Comparison of ENCODE assay signal across 10 cellular contexts in the genomic region with DNA sequence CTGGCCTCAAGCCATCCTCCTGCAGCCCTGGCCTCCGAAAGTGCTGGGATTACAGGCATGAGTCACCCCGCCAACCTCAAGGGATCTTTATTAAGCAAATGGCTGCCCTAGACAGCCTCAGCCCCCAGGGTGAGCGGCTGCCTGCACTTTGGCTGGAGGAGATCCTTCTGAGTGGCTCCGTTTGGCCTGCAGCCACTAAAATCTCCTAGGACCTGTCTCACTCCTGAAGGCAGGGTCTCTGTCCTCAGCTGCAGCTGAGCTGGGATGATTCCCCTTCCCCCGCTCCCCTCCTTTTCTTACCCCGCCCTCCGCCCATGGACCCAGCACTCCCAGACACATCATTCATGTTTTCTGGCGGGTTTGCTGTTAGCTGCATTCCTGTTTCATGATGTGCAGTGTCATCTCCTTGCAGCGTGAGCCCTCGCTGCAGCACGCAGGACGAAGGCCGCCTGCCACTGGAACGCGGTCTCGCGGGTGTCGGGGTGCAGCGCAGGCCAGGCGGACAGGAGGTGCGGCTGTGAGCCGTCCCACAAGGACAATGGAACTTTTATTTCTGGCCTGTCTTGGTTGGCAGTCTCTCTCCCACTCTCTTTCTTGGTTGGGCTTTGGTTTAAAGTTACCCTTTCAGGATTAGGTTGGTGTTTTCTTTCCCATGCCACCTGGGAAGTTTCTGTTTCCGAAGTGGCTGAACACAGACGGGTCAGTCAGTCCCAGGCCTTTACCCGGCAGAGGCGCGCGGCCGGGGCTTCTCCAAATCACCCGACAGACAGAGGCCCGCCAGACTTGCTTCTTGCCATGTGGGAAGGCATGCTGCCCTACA.
A peak's percentile ranks its signal among the peaks of the same experiment; 100 is the strongest.
DNase-seq lines count a peak whose midpoint lies in the region; ATAC-seq and TF ChIP-seq lines count a peak whose summit lies in the region.
"Had no signal": no experiment of that assay in that cellular context is flagged by ENCODE, and none has a peak within 500 bp of the region (broad histone marks: within the 10 kb centered on the region; RNA-seq: fewer than 3 reads in every experiment).

No MANE protein-coding gene starts in this region.

- H4K20me1 ChIP-seq in neural cell (ENCODE audit: insufficient read depth) = no peaks in the 10 kb centered on the region

- intact Hi-C loops in CD4-positive, alpha-beta T cell (cut with DNase I, micrococcal nuclease) = no loop called here

- H3K27me3 ChIP-seq in neural cell (ENCODE audit: insufficient read depth, low read depth, low read length) = peaks cover 85% of the 10 kb centered on the region
- H3K27me3 ChIP-seq in CD4-positive, alpha-beta T cell (ENCODE audit: control insufficient read depth, insufficient read depth, low read length) = peaks cover 76% of the 10 kb centered on the region
- H3K27me3 ChIP-seq: vagina had no signal

- no peaks in the 10 kb centered on the region for H3F3A ChIP-seq in neural cell (ENCODE audit: insufficient read depth, low read length, poor library complexity, severe bottlenecking)

- no peaks in the 10 kb centered on the region for H3K9me3 ChIP-seq in neural cell (ENCODE audit: low read length)
- no peaks in the 10 kb centered on the region for H3K9me3 ChIP-seq in CD4-positive, alpha-beta T cell (ENCODE audit: control insufficient read depth, low read length)
- H3K9me3 ChIP-seq: vagina had no signal

- H3K9me2 ChIP-seq in neural cell (ENCODE audit: insufficient read depth, low read length) = no peaks in the 10 kb centered on the region

- H2AFZ ChIP-seq in neural cell (ENCODE audit: low read depth, low read length) = no peak overlapping the region

- H3K79me2 ChIP-seq in neural cell (replicated peaks; ENCODE audit: insufficient read depth, low read length) = no peaks in the 10 kb centered on the region

- H3K4me3 Mint-ChIP-seq in CD4-positive, alpha-beta T cell = no peak overlapping the region

- TF ChIP-seq RAD21 in neural cell (conservative IDR thresholded peaks at IDR 0.05) = no peak

- TF ChIP-seq CTCF in neural cell (IDR thresholded peaks at IDR 0.05; ENCODE audit: poor library complexity, severe bottlenecking) = no peak
- no peak for TF ChIP-seq CTCF in CD4-positive, alpha-beta T cell (IDR thresholded peaks at IDR 0.05)

- peak; percentile 72 for ATAC-seq in esophagus mucosa
- no peak for ATAC-seq in CD4-positive, alpha-beta T cell (ENCODE audit: poor library complexity)
- no peak for ATAC-seq in GM19467 (IDR thresholded peaks at IDR 0.05; ENCODE audit: unreplicated experiment)

- no peaks in the 10 kb centered on the region for H3K4me1 Mint-ChIP-seq in CD4-positive, alpha-beta T cell (ENCODE audit: low read depth)

- no peak overlapping the region for H3K27ac ChIP-seq in neural cell (ENCODE audit: low read length)
- no peak overlapping the region for H3K27ac ChIP-seq in CD4-positive, alpha-beta T cell (ENCODE audit: low read depth, low read length)
- H3K27ac ChIP-seq: vagina had no signal

- peaks cover 90% of the 10 kb centered on the region for H3K27me3 Mint-ChIP-seq in CD4-positive, alpha-beta T cell

- H3K9me3 Mint-ChIP-seq in CD4-positive, alpha-beta T cell = no peaks in the 10 kb centered on the region

- H3K4me2 ChIP-seq in neural cell (ENCODE audit: low read length) = no peak overlapping the region

- H3K4me3 ChIP-seq in neural cell (ENCODE audit: low read length) = peak overlapping the region; percentile 45

- H3K36me3 Mint-ChIP-seq in CD4-positive, alpha-beta T cell (ENCODE audit: low read depth) = no peaks in the 10 kb centered on the region

- no peak overlapping the region for H3K27ac Mint-ChIP-seq in CD4-positive, alpha-beta T cell

- POLR2A ChIA-PET in CD4-positive, alpha-beta T cell (lab: Charles Lee) = no interaction called here

- no peak overlapping the region for H3K9ac ChIP-seq in neural cell (ENCODE audit: low read length)

- H3K36me3 ChIP-seq in neural cell (ENCODE audit: insufficient read depth, low read length) = no peaks in the 10 kb centered on the region
- H3K36me3 ChIP-seq: vagina had no signal

- CTCF ChIA-PET in CD4-positive, alpha-beta T cell (lab: Charles Lee) = no interaction called here

- TF ChIP-seq EP300 in neural cell (conservative IDR thresholded peaks at IDR 0.05; ENCODE audit: poor library complexity, severe bottlenecking) = no peak

- DNase-seq in COLO829 (ENCODE audit: low spot score) (peak; percentile 39), NCI-H446 treated with DMSO at 0.1 percent for 48 hours (lab: John Stamatoyannopoulos, UW) (peak; percentile 68), medulla oblongata (ENCODE audit: extremely low spot score) (no peak)
- DNase-seq in activated CD8-positive, alpha-beta memory T cell treated with anti-CD3 and anti-CD28 coated beads, Interleukin-2, amount 50 U/mL, for 4 hours = no peak
- no peak for DNase-seq in CD4-positive, alpha-beta T cell
- DNase-seq: occipital lobe had no signal

TF ChIP-seq in neural cell, 6 proteins besides CTCF, POLR2A, EP300 and RAD21:
- no peak for TF ChIP-seq MXI1 (conservative IDR thresholded peaks at IDR 0.05; ENCODE audit: poor library complexity, severe bottlenecking)
- no peak for TF ChIP-seq SMC3 (conservative IDR thresholded peaks at IDR 0.05; ENCODE audit: poor library complexity)
- TF ChIP-seq, protein P1, sequence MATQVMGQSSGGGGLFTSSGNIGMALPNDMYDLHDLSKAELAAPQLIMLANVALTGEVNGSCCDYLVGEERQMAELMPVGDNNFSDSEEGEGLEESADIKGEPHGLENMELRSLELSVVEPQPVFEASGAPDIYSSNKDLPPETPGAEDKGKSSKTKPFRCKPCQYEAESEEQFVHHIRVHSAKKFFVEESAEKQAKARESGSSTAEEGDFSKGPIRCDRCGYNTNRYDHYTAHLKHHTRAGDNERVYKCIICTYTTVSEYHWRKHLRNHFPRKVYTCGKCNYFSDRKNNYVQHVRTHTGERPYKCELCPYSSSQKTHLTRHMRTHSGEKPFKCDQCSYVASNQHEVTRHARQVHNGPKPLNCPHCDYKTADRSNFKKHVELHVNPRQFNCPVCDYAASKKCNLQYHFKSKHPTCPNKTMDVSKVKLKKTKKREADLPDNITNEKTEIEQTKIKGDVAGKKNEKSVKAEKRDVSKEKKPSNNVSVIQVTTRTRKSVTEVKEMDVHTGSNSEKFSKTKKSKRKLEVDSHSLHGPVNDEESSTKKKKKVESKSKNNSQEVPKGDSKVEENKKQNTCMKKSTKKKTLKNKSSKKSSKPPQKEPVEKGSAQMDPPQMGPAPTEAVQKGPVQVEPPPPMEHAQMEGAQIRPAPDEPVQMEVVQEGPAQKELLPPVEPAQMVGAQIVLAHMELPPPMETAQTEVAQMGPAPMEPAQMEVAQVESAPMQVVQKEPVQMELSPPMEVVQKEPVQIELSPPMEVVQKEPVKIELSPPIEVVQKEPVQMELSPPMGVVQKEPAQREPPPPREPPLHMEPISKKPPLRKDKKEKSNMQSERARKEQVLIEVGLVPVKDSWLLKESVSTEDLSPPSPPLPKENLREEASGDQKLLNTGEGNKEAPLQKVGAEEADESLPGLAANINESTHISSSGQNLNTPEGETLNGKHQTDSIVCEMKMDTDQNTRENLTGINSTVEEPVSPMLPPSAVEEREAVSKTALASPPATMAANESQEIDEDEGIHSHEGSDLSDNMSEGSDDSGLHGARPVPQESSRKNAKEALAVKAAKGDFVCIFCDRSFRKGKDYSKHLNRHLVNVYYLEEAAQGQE (IDR thresholded peaks at IDR 0.05; ENCODE audit: borderline replicate concordance) = no peak
- TF ChIP-seq EZH2 (IDR thresholded peaks at IDR 0.05; ENCODE audit: borderline replicate concordance, insufficient read depth, low read length, poor library complexity, severe bottlenecking) = no peak
- TF ChIP-seq TAF1 (IDR thresholded peaks at IDR 0.05; ENCODE audit: low read depth) = no peak
- TF ChIP-seq POLR2AphosphoS5 (IDR thresholded peaks at IDR 0.05) = no peak
TF ChIP-seq in neural cell: peak in this region for 0.

Comparison
In these comparisons a context has a peak if more than half of its experiments do, and no peak if none do; other contexts are left out.
1. DNase-seq: peak in COLO829 (single experiment) and NCI-H446 treated with DMSO at 0.1 percent for 48 hours (single experiment); none in activated CD8-positive, alpha-beta memory T cell treated with anti-CD3 and anti-CD28 coated beads, Interleukin-2, amount 50 U/mL, for 4 hours (single experiment), medulla oblongata (single experiment) and CD4-positive, alpha-beta T cell (0 of 10).